Comparison of ENCODE assay signal across 2 cellular contexts in the genomic region with DNA sequence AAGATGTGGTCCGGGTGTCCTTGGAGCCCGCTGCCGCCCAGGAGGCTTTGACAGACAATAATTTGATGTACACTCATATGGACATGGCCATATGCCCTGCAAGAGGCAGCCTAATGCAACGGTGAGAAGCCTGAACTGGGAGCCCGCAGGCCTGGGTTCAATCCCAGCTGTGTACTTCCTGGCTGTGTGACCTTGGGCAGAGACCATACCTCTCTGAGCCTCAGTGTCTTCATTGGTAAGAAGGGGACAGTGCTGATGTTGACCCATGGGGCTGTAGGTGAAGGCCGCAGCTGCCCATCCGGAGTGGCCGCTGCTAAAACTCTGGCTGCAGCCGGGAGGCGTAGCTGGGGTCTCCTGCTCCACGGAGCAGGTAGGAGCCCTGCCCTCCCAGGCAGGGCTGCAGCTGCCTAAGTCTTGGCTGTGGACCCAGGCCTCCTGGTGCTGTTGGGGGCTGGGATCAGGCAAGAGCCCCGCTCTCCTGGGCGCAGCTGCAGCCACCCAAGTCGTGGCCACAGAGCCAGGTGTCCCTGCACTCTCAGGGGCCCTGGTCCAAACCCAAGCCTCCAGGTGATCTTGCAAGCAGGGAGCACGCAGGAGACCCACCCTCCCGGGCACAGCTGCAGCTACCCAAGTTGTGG.
A peak's percentile ranks its signal among the peaks of the same experiment; 100 is the strongest.
TF ChIP-seq lines count a peak whose summit lies in the region.

No MANE protein-coding gene starts in this region.

TF ChIP-seq in HepG2, 621 proteins besides CTCF, POLR2A, EP300 and RAD21:
- TF ChIP-seq GTF3A (CRISPR knock-in tag; conservative IDR thresholded peaks at IDR 0.05), result no peak
- TF ChIP-seq ZNF768 (CRISPR knock-in tag; IDR thresholded peaks at IDR 0.05), result peak; percentile 92

TF ChIP-seq in K562, 482 proteins besides CTCF, POLR2A, EP300 and RAD21:
- TF ChIP-seq ZFP36 (IDR thresholded peaks at IDR 0.05; ENCODE audit: low read depth, low read length, partially characterized antibody) (peak; percentile 27), MCM3 (IDR thresholded peaks at IDR 0.05) (no peak)
